ENCODE assay signal across 10 cellular contexts in genomic region chr19:6062274-6062673, GRCh38. TPM values are rescaled to one million over a fixed set of nuclear protein-coding genes. Genes with fewer than 3 reads are reported as not detected.
DNase-seq lines count a peak whose midpoint lies in the region; ATAC-seq and TF ChIP-seq lines count a peak whose summit lies in the region.
"Had no signal": no experiment of that assay in that cellular context is flagged by ENCODE, and none has a peak within 500 bp of the region (broad histone marks: within the 10 kb centered on the region; RNA-seq: fewer than 3 reads in every experiment).

No MANE protein-coding gene starts in this region.

- no peak overlapping the region for H3K27ac ChIP-seq in trophoblast cell (ENCODE audit: low read depth, low read length)

- H3K9me3 ChIP-seq in trophoblast cell (ENCODE audit: insufficient read depth, low read depth, low read length) = peaks cover 2% of the 10 kb centered on the region
- H3K9me3 ChIP-seq: pancreas had no signal

- H2AFZ ChIP-seq in trophoblast cell (ENCODE audit: insufficient read depth, low read length, poor library complexity) = no peak overlapping the region

- no peak overlapping the region for H3K18ac ChIP-seq in trophoblast cell (ENCODE audit: low read length)

- H3K4me2 ChIP-seq in trophoblast cell (ENCODE audit: low read length) = no peak overlapping the region

- CTCF ChIA-PET in Calu3 (lab: Charles Lee) = no interaction called here

- H3K4ac ChIP-seq in trophoblast cell (ENCODE audit: low read depth, low read length) = no peak overlapping the region

- H2BK120ac ChIP-seq in trophoblast cell (ENCODE audit: insufficient read depth, low read length, poor library complexity) = no peak overlapping the region

- H3K9ac ChIP-seq in trophoblast cell (ENCODE audit: low read length) = no peak overlapping the region

- peak; percentile 89 for DNase-seq in Daoy (ENCODE audit: low read depth)
- peak; percentile 41 for DNase-seq in activated CD4-positive, alpha-beta T cell treated with anti-CD3 and anti-CD28 coated beads for 48 hours
- no peak for DNase-seq in endothelial cell (ENCODE audit: low spot score)
- DNase-seq in trophoblast cell = peak; percentile 52 to 57
- no peak for DNase-seq in Calu3

- H3K4me1 ChIP-seq in trophoblast cell (ENCODE audit: control insufficient read depth in 1 of 2, insufficient read depth in 2 of 2, low read length in 2 of 2) = peaks cover 10 to 18% of the 10 kb centered on the region in 2 experiments

- BruUV-seq in Calu3 (replicated peaks; lab: Mats Ljungman, UMichigan) = no TSS peak

- H3K4me3 Mint-ChIP-seq in endothelial cell (ENCODE audit: unreplicated experiment) (no peak overlapping the region), Calu3 (ENCODE audit: low read depth, unreplicated experiment) (no peak overlapping the region)
- H3K4me3 Mint-ChIP-seq: activated naive CD4-positive, alpha-beta T cell treated with anti-CD3 and anti-CD28 coated beads, Interleukin-2, amount 50 U/mL, for 24 hours had no signal

- H3K79me1 ChIP-seq in trophoblast cell (ENCODE audit: low read length) = peaks cover 7% of the 10 kb centered on the region

- H3K9me3 Mint-ChIP-seq in endothelial cell (ENCODE audit: unreplicated experiment) (no peaks in the 10 kb centered on the region), Calu3 (ENCODE audit: low read depth, unreplicated experiment) (no peaks in the 10 kb centered on the region)
- H3K9me3 Mint-ChIP-seq: activated naive CD4-positive, alpha-beta T cell treated with anti-CD3 and anti-CD28 coated beads, Interleukin-2, amount 50 U/mL, for 24 hours had no signal

- ATAC-seq in GM18870 (IDR thresholded peaks at IDR 0.05; ENCODE audit: unreplicated experiment) (no peak), GM21526 (IDR thresholded peaks at IDR 0.05; ENCODE audit: low FRiP score, unreplicated experiment) (no peak), GM21423 (IDR thresholded peaks at IDR 0.05; ENCODE audit: unreplicated experiment) (no peak)

- H4K12ac ChIP-seq in trophoblast cell (ENCODE audit: low read depth, low read length) = no peak overlapping the region

- H3K27me3 ChIP-seq in trophoblast cell (ENCODE audit: insufficient read depth, low read length) = no peaks in the 10 kb centered on the region
- H3K27me3 ChIP-seq: pancreas had no signal

- H3K27ac Mint-ChIP-seq in endothelial cell (ENCODE audit: unreplicated experiment) (peak overlapping the region; percentile 42), Calu3 (ENCODE audit: unreplicated experiment) (no peak overlapping the region)

- no peak overlapping the region for H4K91ac ChIP-seq in trophoblast cell (ENCODE audit: low read depth, low read length)

- no peak overlapping the region for H3K23ac ChIP-seq in trophoblast cell (ENCODE audit: low read length)

- no peak overlapping the region for H2BK5ac ChIP-seq in trophoblast cell (ENCODE audit: low read depth, low read length, poor library complexity)

- no peaks in the 10 kb centered on the region for H3K36me3 ChIP-seq in trophoblast cell (ENCODE audit: control insufficient read depth in 1 of 2, insufficient read depth in 2 of 2, low read length in 2 of 2)
- H3K36me3 ChIP-seq: pancreas had no signal

- H3K4me3 ChIP-seq in trophoblast cell (ENCODE audit: low read depth, low read length) = no peak overlapping the region
- H3K4me3 ChIP-seq: pancreas had no signal

- H2BK12ac ChIP-seq in trophoblast cell (ENCODE audit: low read length) = peak overlapping the region; percentile 32

- no CpG with 5 or more reads among the region's 11 CpGs for whole genome bisulfite sequencing in trophoblast cell (ENCODE audit: extremely low coverage, insufficient coverage, insufficient read length)

- peaks cover 12% of the 10 kb centered on the region for H3K27me3 Mint-ChIP-seq in endothelial cell (ENCODE audit: unreplicated experiment)
- no peaks in the 10 kb centered on the region for H3K27me3 Mint-ChIP-seq in Calu3 (ENCODE audit: unreplicated experiment)

- H2AK5ac ChIP-seq in trophoblast cell (ENCODE audit: low read length) = no peak overlapping the region

- no peak overlapping the region for H4K8ac ChIP-seq in trophoblast cell (ENCODE audit: low read depth, low read length)

- H3K14ac ChIP-seq in trophoblast cell (ENCODE audit: low read length) = no peak overlapping the region

- H3K4me1 Mint-ChIP-seq in endothelial cell (ENCODE audit: unreplicated experiment) (peaks cover 19% of the 10 kb centered on the region), Calu3 (ENCODE audit: low read depth, unreplicated experiment) (peaks cover 39% of the 10 kb centered on the region)

- TF ChIP-seq CTCF in endothelial cell (IDR thresholded peaks at IDR 0.05; ENCODE audit: unreplicated experiment) (no peak), Calu3 (IDR thresholded peaks at IDR 0.05; ENCODE audit: unreplicated experiment) (no peak)

- H3K79me2 ChIP-seq in trophoblast cell (ENCODE audit: control insufficient read depth, insufficient read depth, low read length, poor library complexity) = no peaks in the 10 kb centered on the region

- intact Hi-C loops in Calu3 (cut with micrococcal nuclease; ENCODE audit: unreplicated experiment) = no loop called here

- H3K36me3 Mint-ChIP-seq in endothelial cell (ENCODE audit: low read depth, unreplicated experiment) (no peaks in the 10 kb centered on the region), Calu3 (ENCODE audit: insufficient read depth, unreplicated experiment) (peaks cover 14% of the 10 kb centered on the region)
- H3K36me3 Mint-ChIP-seq: activated naive CD4-positive, alpha-beta T cell treated with anti-CD3 and anti-CD28 coated beads, Interleukin-2, amount 50 U/mL, for 24 hours had no signal

RNA-seq across cellular contexts. Expression of gene RFX2, which starts 48.0 kb away (rescaled TPM):
- 3.6 and 11.1 TPM in 2 replicates for total RNA-seq in Daoy (2014; rRNA removed; shearing (Covaris generic))
- total RNA-seq in endothelial cell (ENCODE audit: unreplicated experiment) (1.2 TPM), Calu3 (2022) (9.3 and 13.7 TPM in 2 replicates)
- 2.4 and 2.9 TPM in 2 replicates for polyA plus RNA-seq in trophoblast cell (2013)

Comparison
In these comparisons a context has a peak if more than half of its experiments do, and no peak if none do; other contexts are left out.
1. DNase-seq: peak in Daoy (single experiment), activated CD4-positive, alpha-beta T cell treated with anti-CD3 and anti-CD28 coated beads for 48 hours (single experiment) and trophoblast cell (2 of 2); none in endothelial cell (single experiment) and Calu3 (single experiment).